In genomic region chr5:61159841-61160240, GRCh38 we compare ENCODE assay signal across 14 cellular contexts. TPM values are rescaled to one million over a fixed set of nuclear protein-coding genes. Genes with fewer than 3 reads are reported as not detected.
DNase-seq lines count a peak whose midpoint lies in the region; ATAC-seq, FAIRE-seq and TF ChIP-seq lines count a peak whose summit lies in the region.
"Had no signal": no experiment of that assay in that cellular context is flagged by ENCODE, and none has a peak within 500 bp of the region (broad histone marks: within the 10 kb centered on the region; RNA-seq: fewer than 3 reads in every experiment).

No MANE protein-coding gene starts in this region.

- peaks cover 0 to 15% of the 10 kb centered on the region in 2 donors for H3K36me3 ChIP-seq in ascending aorta

- H3K27ac Mint-ChIP-seq in CD4-positive, alpha-beta T cell = peak overlapping the region; percentile 56
- H3K27ac Mint-ChIP-seq: memory B cell had no signal

- DNase-seq in A549 (ENCODE audit: low read depth in 1 of 2, low spot score in 1 of 2) (no peak), RKO (ENCODE audit: low spot score) (peak; percentile 61), choroid plexus epithelial cell (ENCODE audit: low read depth) (peak; percentile 74), mucosa of gallbladder (ENCODE audit: low spot score) (no peak), H54 (ENCODE audit: insufficient read length, low spot score) (no peak), coronary artery (ENCODE audit: low spot score) (no peak), ascending aorta (ENCODE audit: low spot score in 2 of 2) (no peak)
- DNase-seq in CD4-positive, alpha-beta T cell = no peak
- DNase-seq: activated CD8-positive, alpha-beta memory T cell treated with anti-CD3 and anti-CD28 coated beads, Interleukin-2, amount 50 U/mL, for 4 hours; aorta; NCI-H2107 had no signal

- TF ChIP-seq EP300 in A549 (IDR thresholded peaks at IDR 0.05) = no peak

- H3K4me3 ChIP-seq in A549 = no peak overlapping the region
- no peak overlapping the region for H3K4me3 ChIP-seq in choroid plexus epithelial cell (ENCODE audit: low read depth, low read length)
- no peak overlapping the region for H3K4me3 ChIP-seq in coronary artery
- no peak overlapping the region for H3K4me3 ChIP-seq in ascending aorta

- peaks cover 50% of the 10 kb centered on the region for H3K4me1 Mint-ChIP-seq in CD4-positive, alpha-beta T cell (ENCODE audit: low read depth)

- H3K27me3 ChIP-seq in CD4-positive, alpha-beta T cell (ENCODE audit: control insufficient read depth, insufficient read depth, low read length) = no peaks in the 10 kb centered on the region
- no peaks in the 10 kb centered on the region for H3K27me3 ChIP-seq in ascending aorta

- H3K4me3 Mint-ChIP-seq in CD4-positive, alpha-beta T cell = peak overlapping the region; percentile 63
- H3K4me3 Mint-ChIP-seq: memory B cell had no signal

- TF ChIP-seq POLR2A in A549 (IDR thresholded peaks at IDR 0.05; ENCODE audit: low read length) (no peak), H54 (IDR thresholded peaks at IDR 0.05; ENCODE audit: low read depth, low read length) (no peak)

- H3K4me2 ChIP-seq in A549 = peak overlapping the region; percentile 82; the same call in 2 of the 3 replicates

- intact Hi-C loops in CD4-positive, alpha-beta T cell (cut with DNase I, micrococcal nuclease) = loop anchor here (5.0 to 10.0 kb wide), 4 partner anchors 172 to 455 kb away; partner anchors contain the start of genes DEPDC1B (in 1 of the 2), ERCC8 (in 1 of the 2), NDUFAF2 (in 1 of the 2) and ZSWIM6 (in 1 of the 2)
- intact Hi-C loops in ascending aorta (cut with DNase I) = loop anchor here (10.0 kb wide), 1 partner anchor 375 kb away; no protein-coding TSS in a partner anchor

- H3K27ac ChIP-seq in A549 (no peak overlapping the region), coronary artery (no peak overlapping the region), ascending aorta (no peak overlapping the region)
- no peak overlapping the region for H3K27ac ChIP-seq in CD4-positive, alpha-beta T cell (ENCODE audit: low read depth, low read length)
- H3K27ac ChIP-seq: C4-2B had no signal

- H3K9me3 ChIP-seq in A549 (no peaks in the 10 kb centered on the region), ascending aorta (peaks cover 0 to 5% of the 10 kb centered on the region in 2 donors)
- H3K9me3 ChIP-seq in CD4-positive, alpha-beta T cell (ENCODE audit: control insufficient read depth, low read length) = peaks cover 5% of the 10 kb centered on the region

- no peaks in the 10 kb centered on the region for H3K9me3 Mint-ChIP-seq in CD4-positive, alpha-beta T cell
- H3K9me3 Mint-ChIP-seq: memory B cell had no signal

- ATAC-seq in A549 = no peak
- no peak for ATAC-seq in CD4-positive, alpha-beta T cell (ENCODE audit: poor library complexity)

- no peaks in the 10 kb centered on the region for H3K27me3 Mint-ChIP-seq in CD4-positive, alpha-beta T cell
- H3K27me3 Mint-ChIP-seq: memory B cell had no signal

- WGBS in A549 (ENCODE audit: missing lambda C conversion rate) = 63% methylated on average over 4 of the region's 4 CpGs

- POLR2A ChIA-PET in A549 (lab: Yijun Ruan, JAX) = no interaction called here
- POLR2A ChIA-PET in CD4-positive, alpha-beta T cell (lab: Charles Lee) = no interaction called here

- FAIRE-seq in A549 (lab: Jason Lieb, UNC) (no peak), H54 (lab: Jason Lieb, UNC) (no peak)
- FAIRE-seq: endometrium had no signal

- H3K4me1 ChIP-seq in A549 (peaks cover 16% of the 10 kb centered on the region; the same call in 2 of the 3 replicates), ascending aorta (peaks cover 0 to 6% of the 10 kb centered on the region in 2 donors)

- H3K36me3 Mint-ChIP-seq in CD4-positive, alpha-beta T cell (ENCODE audit: low read depth) = peaks cover 79% of the 10 kb centered on the region

- TF ChIP-seq CTCF in A549 (IDR thresholded peaks at IDR 0.05) (no peak), choroid plexus epithelial cell (conservative IDR thresholded peaks at IDR 0.05; ENCODE audit: low read depth, low read length) (no peak), coronary artery (IDR thresholded peaks at IDR 0.05) (no peak), ascending aorta (IDR thresholded peaks at IDR 0.05) (no peak)
- no peak for TF ChIP-seq CTCF in CD4-positive, alpha-beta T cell (IDR thresholded peaks at IDR 0.05)

- CTCF ChIA-PET in A549 (lab: Yijun Ruan, JAX) = no interaction called here
- CTCF ChIA-PET in CD4-positive, alpha-beta T cell (lab: Charles Lee) = no interaction called here

- TF ChIP-seq RAD21 in A549 (conservative IDR thresholded peaks at IDR 0.05 in 1 of 2, IDR thresholded peaks at IDR 0.05 in 1 of 2) = no peak

TF ChIP-seq in A549, 52 proteins besides CTCF, POLR2A, EP300 and RAD21:
- TF ChIP-seq BHLHE40 (IDR thresholded peaks at IDR 0.05; ENCODE audit: low read depth, low read length) (no peak), MAFK (IDR thresholded peaks at IDR 0.05; ENCODE audit: partially characterized antibody) (no peak), ZNF302 (CRISPR knock-in tag; IDR thresholded peaks at IDR 0.05) (no peak), ZFP36 (IDR thresholded peaks at IDR 0.05; ENCODE audit: borderline replicate concordance, partially characterized antibody) (no peak), CBX8 (IDR thresholded peaks at IDR 0.05) (no peak), CEBPB (IDR thresholded peaks at IDR 0.05) (no peak), RFX5 (IDR thresholded peaks at IDR 0.05) (no peak)

RNA-seq across cellular contexts. Expression of gene SMIM15, which starts 2.4 kb away (rescaled TPM):
- polyA plus RNA-seq in A549 (2011; rRNA removed) (100 and 131 TPM in 2 replicates), A549 (2017; fragmentation: RNase III; extraction: RNeasy Plus Mini Kit Qiagen cat#74134 plus additional on column Dnase treatment) (56.7 to 60.6 TPM (median 58.0 TPM) in 3 replicates)
- 42.2 and 48.9 TPM in 2 replicates for polyA plus RNA-seq in A549 (2012; cell fraction: cytosol; rRNA removed)
- polyA plus RNA-seq in A549 (2012; cell fraction: nucleus; rRNA removed) = 10.7 and 15.8 TPM in 2 replicates
- polyA minus RNA-seq in A549 (2011; rRNA and poly(A)+ RNA removed) = 40.8 and 47.7 TPM in 2 replicates
- 10 to 100 TPM; 16.5 to 18.2 TPM for total RNA-seq in CD4-positive, alpha-beta T cell
- total RNA-seq in mucosa of gallbladder (60.6 TPM), ascending aorta (22.4 TPM)

Comparison
In these comparisons a context has a peak if more than half of its experiments do, and no peak if none do; other contexts are left out.
1. DNase-seq: peak in RKO (single experiment) and choroid plexus epithelial cell (single experiment); none in A549 (0 of 2), CD4-positive, alpha-beta T cell (0 of 10), mucosa of gallbladder (single experiment), H54 (single experiment), coronary artery (single experiment) and ascending aorta (0 of 2).